In the genomic region with DNA sequence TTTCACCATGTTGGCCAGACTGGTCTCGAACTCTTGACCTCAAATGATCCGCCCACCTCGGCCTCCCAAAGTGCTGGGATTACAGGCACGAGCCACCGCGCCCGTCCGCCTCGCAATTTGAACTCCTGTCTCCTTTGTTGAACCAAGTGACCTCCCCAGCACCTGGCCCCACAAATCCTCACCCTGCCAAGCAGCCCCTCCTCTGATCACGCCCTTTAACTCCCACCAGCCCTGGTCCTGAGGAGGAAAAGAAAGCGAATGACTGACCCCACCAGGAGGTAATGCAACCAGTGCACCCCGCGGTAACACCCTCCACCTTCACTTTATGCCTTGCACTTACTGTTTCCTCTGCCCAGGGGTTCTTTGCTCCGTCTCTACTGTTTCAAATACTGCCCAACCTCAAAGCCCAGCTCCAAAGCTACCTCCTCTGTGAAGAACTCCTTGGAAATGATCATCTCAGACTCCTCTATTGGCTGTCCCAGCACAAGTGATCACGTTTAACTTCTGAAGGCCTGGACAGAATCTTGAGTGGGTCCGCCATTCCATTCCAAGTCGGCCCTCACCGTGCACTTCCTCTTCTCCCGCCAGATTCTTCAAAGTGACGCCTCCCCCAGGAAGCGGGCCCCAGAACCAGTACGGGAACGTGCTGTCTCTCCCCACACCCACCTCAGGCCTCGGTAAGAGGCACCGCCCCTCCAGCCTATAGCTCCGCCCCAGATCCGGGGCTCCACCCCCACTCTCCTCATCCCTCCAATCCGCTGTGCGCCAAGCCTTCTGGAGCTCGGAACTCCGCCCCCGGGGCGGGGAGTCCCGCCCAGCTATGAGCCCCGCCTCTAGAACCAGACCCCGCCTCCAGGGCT, we compare ENCODE assay signal across 8 cellular contexts. TPM values are rescaled to one million over a fixed set of nuclear protein-coding genes. Genes with fewer than 3 reads are reported as not detected.
DNase-seq lines count a peak whose midpoint lies in the region; ATAC-seq and TF ChIP-seq lines count a peak whose summit lies in the region.

No MANE protein-coding gene starts in this region.

- ATAC-seq in activated CD8-positive, alpha-beta memory T cell treated with anti-CD3 and anti-CD28 coated beads, Interleukin-2, amount 10 ng/mL, durations not matched to agents 7 days and 5 days: peak; percentile 100
- no peak for ATAC-seq in GM21528 (IDR thresholded peaks at IDR 0.05; ENCODE audit: low FRiP score, unreplicated experiment)

- in situ Hi-C loops in G401 (cut with HindIII; ENCODE audit: low sequenced_read_pairs): no loop called here

- DNase-seq in G401 (ENCODE audit: low spot score) (peak; percentile 26), HFFc6 (peak; percentile 42), NCI-H69 (lab: John Stamatoyannopoulos, UW) (peak; percentile 42), epidermal melanocyte (ENCODE audit: insufficient read length, low spot score) (peak; percentile 48), mucosa of gallbladder (ENCODE audit: low spot score) (peak; percentile 88)
- DNase-seq in activated CD8-positive, alpha-beta memory T cell treated with anti-CD3 and anti-CD28 coated beads, Interleukin-2, amount 10 ng/mL, durations not matched to agents 7 days and 5 days: peak; percentile 87
- peak; percentile 95 for DNase-seq in stimulated activated CD8-positive, alpha-beta memory T cell treated with anti-CD3 and anti-CD28 coated beads, Interleukin-4, amount 100 ng/mL, for 48 hours

- CTCF ChIA-PET in activated CD8-positive, alpha-beta memory T cell treated with anti-CD3 and anti-CD28 coated beads, Interleukin-2, amount 10 ng/mL, durations not matched to agents 7 days and 5 days (lab: Charles Lee): interaction anchor here (1.2 to 2.3 kb wide), 3 partner anchors 9 to 18 kb away, joined by 3 to 22 read pairs (median 4); no protein-coding TSS in a partner anchor

- H3K4me1 Mint-ChIP-seq in HFFc6 (ENCODE audit: low read depth): peaks cover 9% of the 10 kb centered on the region; the same call in 1 of the 2 replicates
- H3K4me1 Mint-ChIP-seq in activated CD8-positive, alpha-beta memory T cell treated with anti-CD3 and anti-CD28 coated beads, Interleukin-2, amount 10 ng/mL, durations not matched to agents 7 days and 5 days: peaks cover 11% of the 10 kb centered on the region

- H3K9me3 Mint-ChIP-seq in HFFc6: no peaks in the 10 kb centered on the region
- H3K9me3 Mint-ChIP-seq in activated CD8-positive, alpha-beta memory T cell treated with anti-CD3 and anti-CD28 coated beads, Interleukin-2, amount 10 ng/mL, durations not matched to agents 7 days and 5 days (ENCODE audit: low read depth): no peaks in the 10 kb centered on the region

- peaks cover 3% of the 10 kb centered on the region; the same call in 1 of the 2 replicates for H3K36me3 Mint-ChIP-seq in HFFc6 (ENCODE audit: low read depth)
- no peaks in the 10 kb centered on the region for H3K36me3 Mint-ChIP-seq in activated CD8-positive, alpha-beta memory T cell treated with anti-CD3 and anti-CD28 coated beads, Interleukin-2, amount 10 ng/mL, durations not matched to agents 7 days and 5 days

- peaks cover 14% of the 10 kb centered on the region for H3K27me3 Mint-ChIP-seq in HFFc6 (ENCODE audit: insufficient read depth)
- H3K27me3 Mint-ChIP-seq in activated CD8-positive, alpha-beta memory T cell treated with anti-CD3 and anti-CD28 coated beads, Interleukin-2, amount 10 ng/mL, durations not matched to agents 7 days and 5 days: no peaks in the 10 kb centered on the region

- no peak overlapping the region for H3K27ac Mint-ChIP-seq in HFFc6
- no peak overlapping the region for H3K27ac Mint-ChIP-seq in activated CD8-positive, alpha-beta memory T cell treated with anti-CD3 and anti-CD28 coated beads, Interleukin-2, amount 10 ng/mL, durations not matched to agents 7 days and 5 days

- peak overlapping the region; percentile 2; the same call in 1 of the 2 replicates for H3K4me3 Mint-ChIP-seq in HFFc6
- peak overlapping the region; percentile 56 for H3K4me3 Mint-ChIP-seq in activated CD8-positive, alpha-beta memory T cell treated with anti-CD3 and anti-CD28 coated beads, Interleukin-2, amount 10 ng/mL, durations not matched to agents 7 days and 5 days

- TF ChIP-seq CTCF in HFFc6 (IDR thresholded peaks at IDR 0.05): no peak

RNA-seq across cellular contexts. Expression of a gene that starts 4.4 kb away (rescaled TPM):
- 0.10 TPM in 1 of 2 replicates, not detected in the other for total RNA-seq in G401 (2014; rRNA removed; shearing (Covaris generic))
- not detected for total RNA-seq in HFFc6 (2021; fragmentation: NEBNext Ultra II Directional; extraction: Animal tissue kit (Norgen Biotek cat#: 25700))
- total RNA-seq in activated CD8-positive, alpha-beta memory T cell treated with anti-CD3 and anti-CD28 coated beads, Interleukin-2, amount 10 ng/mL, durations not matched to agents 7 days and 5 days: not detected
- 1.4 TPM for total RNA-seq in mucosa of gallbladder

RNA-seq across cellular contexts. Expression of a gene that starts 11.1 kb away (rescaled TPM):
- total RNA-seq in G401 (2014; rRNA removed; shearing (Covaris generic)): 22.6 and 34.6 TPM in 2 replicates
- total RNA-seq in HFFc6 (2021; fragmentation: NEBNext Ultra II Directional; extraction: Animal tissue kit (Norgen Biotek cat#: 25700)): 10 to 100 TPM; 19.8 to 24.9 (median 21.9) TPM
- total RNA-seq in activated CD8-positive, alpha-beta memory T cell treated with anti-CD3 and anti-CD28 coated beads, Interleukin-2, amount 10 ng/mL, durations not matched to agents 7 days and 5 days: 10 to 100 TPM; 18.0 to 19.1 TPM
- total RNA-seq in mucosa of gallbladder: 35.1 TPM

RNA-seq across cellular contexts. Expression of a gene that starts 14.6 kb away (rescaled TPM):
- 22.4 and 27.4 TPM in 2 replicates for total RNA-seq in G401 (2014; rRNA removed; shearing (Covaris generic))
- 10 to 100 TPM; 18.1 to 21.9 (median 19.9) TPM for total RNA-seq in HFFc6 (2021; fragmentation: NEBNext Ultra II Directional; extraction: Animal tissue kit (Norgen Biotek cat#: 25700))
- total RNA-seq in activated CD8-positive, alpha-beta memory T cell treated with anti-CD3 and anti-CD28 coated beads, Interleukin-2, amount 10 ng/mL, durations not matched to agents 7 days and 5 days: 100 to 1,000 TPM; 120 to 133 TPM
- total RNA-seq in mucosa of gallbladder: 39.2 TPM

RNA-seq across cellular contexts. Expression of a gene that starts 38.4 kb away (rescaled TPM):
- total RNA-seq in G401 (2014; rRNA removed; shearing (Covaris generic)): 64.4 and 81.8 TPM in 2 replicates
- total RNA-seq in HFFc6 (2021; fragmentation: NEBNext Ultra II Directional; extraction: Animal tissue kit (Norgen Biotek cat#: 25700)): 10 to 100 TPM; 36.9 to 43.0 (median 39.9) TPM
- 10 to 100 TPM; 22.1 to 27.6 TPM for total RNA-seq in activated CD8-positive, alpha-beta memory T cell treated with anti-CD3 and anti-CD28 coated beads, Interleukin-2, amount 10 ng/mL, durations not matched to agents 7 days and 5 days
- total RNA-seq in mucosa of gallbladder: 39.8 TPM

RNA-seq across cellular contexts. Expression of a gene that starts 48.7 kb away (rescaled TPM):
- 7.4 TPM in 1 of 2 replicates, not detected in the other for total RNA-seq in G401 (2014; rRNA removed; shearing (Covaris generic))
- total RNA-seq in HFFc6 (2021; fragmentation: NEBNext Ultra II Directional; extraction: Animal tissue kit (Norgen Biotek cat#: 25700)): 1 to 10 TPM; 2.9 to 5.0 (median 4.4) TPM
- total RNA-seq in activated CD8-positive, alpha-beta memory T cell treated with anti-CD3 and anti-CD28 coated beads, Interleukin-2, amount 10 ng/mL, durations not matched to agents 7 days and 5 days: 100 to 1,000 TPM; 200 to 236 TPM
- total RNA-seq in mucosa of gallbladder: 14.3 TPM

Comparison
In these comparisons a context has a peak if more than half of its experiments do, and no peak if none do; other contexts are left out.
1. DNase-seq: peak in every context shown above with its lines; median percentile 95 in stimulated activated CD8-positive, alpha-beta memory T cell treated with anti-CD3 and anti-CD28 coated beads, Interleukin-4, amount 100 ng/mL, for 48 hours; 88 in mucosa of gallbladder; 87 in activated CD8-positive, alpha-beta memory T cell treated with anti-CD3 and anti-CD28 coated beads, Interleukin-2, amount 10 ng/mL, durations not matched to agents 7 days and 5 days; 48 in epidermal melanocyte; 42 in HFFc6; 42 in NCI-H69; 26 in G401.